Comparison of ENCODE assay signal across 13 cellular contexts in the genomic region with DNA sequence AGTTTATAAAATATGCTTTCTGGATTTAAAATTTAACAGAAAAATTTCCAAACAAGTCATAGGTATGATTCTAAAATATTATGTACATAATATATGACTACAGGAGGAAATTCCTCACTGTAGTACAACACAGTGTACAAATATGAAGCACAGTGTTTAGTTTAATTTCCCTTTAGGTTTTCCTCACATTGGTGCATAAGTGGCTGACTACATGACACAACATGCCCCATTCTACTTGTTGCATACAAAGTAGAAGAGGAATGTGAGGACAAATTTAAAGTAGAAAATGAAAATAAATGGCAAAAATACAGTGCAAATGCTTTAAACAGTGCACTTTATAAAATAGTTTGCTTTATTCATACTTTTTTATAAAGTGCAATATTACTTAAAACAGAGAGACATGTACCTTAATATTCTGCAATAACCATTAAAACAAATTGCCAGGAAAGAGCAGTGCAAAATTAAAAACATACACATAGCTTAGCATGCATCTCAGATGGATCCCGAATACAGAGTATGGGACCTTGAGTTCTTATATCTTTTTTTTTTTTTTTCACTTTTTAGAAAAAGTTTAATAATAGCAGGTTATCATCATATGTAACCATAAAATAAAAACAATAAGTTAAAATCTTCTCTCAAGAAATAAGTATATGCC.
"Had no signal": no experiment of that assay in that cellular context is flagged by ENCODE, and none has a peak within 500 bp of the region (broad histone marks: within the 10 kb centered on the region; RNA-seq: fewer than 3 reads in every experiment).

No MANE protein-coding gene starts in this region.

- H3K4me1 ChIP-seq: lower lobe of right lung had no signal

- H3K27ac ChIP-seq: lower lobe of right lung had no signal

- H3K27ac Mint-ChIP-seq: activated naive CD8-positive, alpha-beta T cell treated with anti-CD3 and anti-CD28 coated beads for 36 hours; activated T-helper 1 cell treated with anti-CD3 and anti-CD28 coated beads, Interleukin-12 subunit alpha, Interleukin-12 subunit beta, Interleukin-2, Interleukin-4 antibody, amounts not matched to agents 30 ng/mL and 10 ng/mL and 1 ng/mL, durations not matched to agents 14 hours and 24 hours and 36 hours; endodermal cell; T-cell had no signal

- DNase-seq: activated CD4-positive, CD25-positive, alpha-beta regulatory T cell treated with anti-CD3 and anti-CD28 coated beads, Interleukin-2, amount 50 U/mL, for 72 hours; activated naive CD8-positive, alpha-beta T cell treated with anti-CD3 and anti-CD28 coated beads for 36 hours; anterior cingulate cortex; endodermal cell; glutamatergic neuron; lower lobe of right lung; midbrain; stimulated activated CD4-positive, alpha-beta T cell treated with anti-CD3 and anti-CD28 coated beads, Interleukin-2, amount 100 ng/mL, for 24 hours; T-cell; T-helper 9 cell had no signal

- H3K4me3 ChIP-seq: lower lobe of right lung had no signal

- ATAC-seq: lower lobe of right lung, sciatic nerve, T-cell had no signal

- H3K27me3 Mint-ChIP-seq: activated naive CD8-positive, alpha-beta T cell treated with anti-CD3 and anti-CD28 coated beads for 36 hours; T-cell had no signal

- H3K4me1 Mint-ChIP-seq: T-cell had no signal

- H3K4me3 Mint-ChIP-seq: activated naive CD8-positive, alpha-beta T cell treated with anti-CD3 and anti-CD28 coated beads for 36 hours; activated T-helper 1 cell treated with anti-CD3 and anti-CD28 coated beads, Interleukin-12 subunit alpha, Interleukin-12 subunit beta, Interleukin-2, Interleukin-4 antibody, amounts not matched to agents 30 ng/mL and 10 ng/mL and 1 ng/mL, durations not matched to agents 14 hours and 24 hours and 36 hours; endodermal cell; neural crest cell; T-cell had no signal

- H3K9me3 Mint-ChIP-seq: activated naive CD8-positive, alpha-beta T cell treated with anti-CD3 and anti-CD28 coated beads for 36 hours; activated T-helper 1 cell treated with anti-CD3 and anti-CD28 coated beads, Interleukin-12 subunit alpha, Interleukin-12 subunit beta, Interleukin-2, Interleukin-4 antibody, amounts not matched to agents 30 ng/mL and 10 ng/mL and 1 ng/mL, durations not matched to agents 14 hours and 24 hours and 36 hours; endodermal cell; neural crest cell; T-cell had no signal

- H3K9me3 ChIP-seq: lower lobe of right lung had no signal
